Comparison of ENCODE assay signal across 1 cellular context in the genomic region with DNA sequence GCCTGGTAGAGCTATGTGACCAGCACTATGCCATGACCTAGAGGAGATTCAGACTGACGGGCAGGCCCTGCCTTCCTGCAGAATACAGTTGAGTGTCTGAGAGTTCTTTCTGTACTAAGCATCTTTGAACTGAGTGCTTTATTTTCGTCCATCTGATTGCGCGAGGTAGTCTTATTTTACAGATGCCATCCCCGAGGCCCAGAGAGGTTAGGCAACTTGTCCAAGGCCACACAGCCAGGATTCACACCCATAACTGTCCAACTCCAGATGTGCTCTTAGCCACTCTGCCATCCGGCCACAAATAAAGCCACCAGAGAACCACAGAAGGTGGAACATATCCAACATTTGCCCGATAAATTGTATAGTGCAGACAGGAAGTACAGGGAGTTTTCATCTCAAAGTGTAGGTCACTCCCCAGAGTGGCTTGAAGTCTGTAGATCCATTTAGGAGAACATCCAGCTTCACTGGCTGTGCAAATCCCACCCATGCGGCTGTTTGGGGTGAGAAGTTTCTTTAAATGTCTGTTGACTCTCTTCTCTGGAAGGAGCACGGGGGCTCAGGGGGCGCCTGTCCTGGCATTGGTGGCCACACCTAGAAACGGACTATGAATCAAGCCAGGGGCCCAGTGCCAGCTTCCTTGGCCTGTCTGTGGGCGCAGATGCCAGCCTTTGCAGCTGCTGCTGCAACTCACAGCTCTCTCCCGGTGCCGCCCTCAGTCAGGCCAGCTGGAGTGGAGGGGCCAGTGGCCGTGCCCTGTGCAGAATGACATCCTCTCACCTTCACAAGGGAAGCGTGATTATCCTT.
TF ChIP-seq lines count a peak whose summit lies in the region.

No MANE protein-coding gene starts in this region.

TF ChIP-seq in IMR-90, 13 proteins besides CTCF, POLR2A, EP300 and RAD21 (continued from another document):
- TF ChIP-seq, protein P1, sequence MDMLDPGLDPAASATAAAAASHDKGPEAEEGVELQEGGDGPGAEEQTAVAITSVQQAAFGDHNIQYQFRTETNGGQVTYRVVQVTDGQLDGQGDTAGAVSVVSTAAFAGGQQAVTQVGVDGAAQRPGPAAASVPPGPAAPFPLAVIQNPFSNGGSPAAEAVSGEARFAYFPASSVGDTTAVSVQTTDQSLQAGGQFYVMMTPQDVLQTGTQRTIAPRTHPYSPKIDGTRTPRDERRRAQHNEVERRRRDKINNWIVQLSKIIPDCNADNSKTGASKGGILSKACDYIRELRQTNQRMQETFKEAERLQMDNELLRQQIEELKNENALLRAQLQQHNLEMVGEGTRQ (IDR thresholded peaks at IDR 0.05; ENCODE audit: low read depth, low read length): no peak
